Comparison of ENCODE assay signal across 8 cellular contexts in genomic region chr4:26238782-26239647, GRCh38.
DNase-seq lines count a peak whose midpoint lies in the region; ATAC-seq and TF ChIP-seq lines count a peak whose summit lies in the region.

No MANE protein-coding gene starts in this region.

- intact Hi-C loops in psoas muscle (cut with DNase I) = no loop called here
- intact Hi-C loops in activated naive CD4-positive, alpha-beta T cell treated with anti-CD3 and anti-CD28 coated beads for 36 hours (cut with micrococcal nuclease) = no loop called here
- intact Hi-C loops in CD4-positive, alpha-beta T cell (cut with DNase I, micrococcal nuclease) = no loop called here

- H3K4me1 Mint-ChIP-seq in activated naive CD8-positive, alpha-beta T cell treated with anti-CD3 and anti-CD28 coated beads for 36 hours = peaks cover 2% of the 10 kb centered on the region
- H3K4me1 Mint-ChIP-seq in activated naive CD4-positive, alpha-beta T cell treated with anti-CD3 and anti-CD28 coated beads for 36 hours (ENCODE audit: low read depth) = peaks cover 8% of the 10 kb centered on the region
- H3K4me1 Mint-ChIP-seq in CD4-positive, alpha-beta T cell (ENCODE audit: low read depth) = no peaks in the 10 kb centered on the region

- no peak overlapping the region for H3K27ac Mint-ChIP-seq in activated naive CD8-positive, alpha-beta T cell treated with anti-CD3 and anti-CD28 coated beads for 36 hours
- H3K27ac Mint-ChIP-seq in activated naive CD4-positive, alpha-beta T cell treated with anti-CD3 and anti-CD28 coated beads for 36 hours = no peak overlapping the region
- H3K27ac Mint-ChIP-seq in CD4-positive, alpha-beta T cell = no peak overlapping the region

- no peaks in the 10 kb centered on the region for H3K9me3 Mint-ChIP-seq in activated naive CD8-positive, alpha-beta T cell treated with anti-CD3 and anti-CD28 coated beads for 36 hours
- H3K9me3 Mint-ChIP-seq in activated naive CD4-positive, alpha-beta T cell treated with anti-CD3 and anti-CD28 coated beads for 36 hours = no peaks in the 10 kb centered on the region
- no peaks in the 10 kb centered on the region for H3K9me3 Mint-ChIP-seq in CD4-positive, alpha-beta T cell

- no peaks in the 10 kb centered on the region for H3K27me3 Mint-ChIP-seq in activated naive CD8-positive, alpha-beta T cell treated with anti-CD3 and anti-CD28 coated beads for 36 hours
- H3K27me3 Mint-ChIP-seq in activated naive CD4-positive, alpha-beta T cell treated with anti-CD3 and anti-CD28 coated beads for 36 hours (ENCODE audit: low read depth) = peaks cover 6% of the 10 kb centered on the region
- no peaks in the 10 kb centered on the region for H3K27me3 Mint-ChIP-seq in CD4-positive, alpha-beta T cell

- no peak for TF ChIP-seq CTCF in fibroblast of the aortic adventitia (IDR thresholded peaks at IDR 0.05; ENCODE audit: insufficient read depth, low read length)
- TF ChIP-seq CTCF in psoas muscle (IDR thresholded peaks at IDR 0.05) = no peak
- no peak for TF ChIP-seq CTCF in CD4-positive, alpha-beta T cell (IDR thresholded peaks at IDR 0.05)

- no peak overlapping the region for H3K4me3 Mint-ChIP-seq in activated naive CD8-positive, alpha-beta T cell treated with anti-CD3 and anti-CD28 coated beads for 36 hours
- H3K4me3 Mint-ChIP-seq in activated naive CD4-positive, alpha-beta T cell treated with anti-CD3 and anti-CD28 coated beads for 36 hours = no peak overlapping the region
- H3K4me3 Mint-ChIP-seq in CD4-positive, alpha-beta T cell = no peak overlapping the region

- WGBS in psoas muscle, 3 donors = 15 to 18% (median 17%) methylated on average over 12 of the region's 12 CpGs

- H3K4me3 ChIP-seq in fibroblast of the aortic adventitia (ENCODE audit: low read depth, low read length) (no peak overlapping the region), psoas muscle (peak overlapping the region; percentile 22)

- H3K9me3 ChIP-seq in psoas muscle = no peaks in the 10 kb centered on the region
- no peaks in the 10 kb centered on the region for H3K9me3 ChIP-seq in CD4-positive, alpha-beta T cell (ENCODE audit: control insufficient read depth, low read length)

- DNase-seq in GM04504 (ENCODE audit: low read depth) (peak; percentile 35), NCI-H774 (lab: John Stamatoyannopoulos, UW) (peak; percentile 65), fibroblast of the aortic adventitia (ENCODE audit: low read depth) (peak; percentile 42), psoas muscle (no peak), HK-2 (ENCODE audit: unreplicated experiment) (no peak)
- DNase-seq in activated naive CD8-positive, alpha-beta T cell treated with anti-CD3 and anti-CD28 coated beads for 36 hours = no peak
- no peak for DNase-seq in activated naive CD4-positive, alpha-beta T cell treated with anti-CD3 and anti-CD28 coated beads for 36 hours
- no peak for DNase-seq in CD4-positive, alpha-beta T cell

- ATAC-seq in psoas muscle = peak; percentile 17 to 71 (median 42)
- no peak for ATAC-seq in CD4-positive, alpha-beta T cell (ENCODE audit: poor library complexity)

- peaks cover 13% of the 10 kb centered on the region for H3K4me1 ChIP-seq in psoas muscle

- H3K36me3 Mint-ChIP-seq in activated naive CD8-positive, alpha-beta T cell treated with anti-CD3 and anti-CD28 coated beads for 36 hours = no peaks in the 10 kb centered on the region
- H3K36me3 Mint-ChIP-seq in activated naive CD4-positive, alpha-beta T cell treated with anti-CD3 and anti-CD28 coated beads for 36 hours (ENCODE audit: low read depth) = no peaks in the 10 kb centered on the region
- no peaks in the 10 kb centered on the region for H3K36me3 Mint-ChIP-seq in CD4-positive, alpha-beta T cell (ENCODE audit: low read depth)

- CTCF ChIA-PET in activated naive CD4-positive, alpha-beta T cell treated with anti-CD3 and anti-CD28 coated beads for 36 hours (lab: Charles Lee) = interaction anchor here (0.6 kb wide), 1 partner anchor 34 kb away, joined by 3 read pairs; no protein-coding TSS in a partner anchor
- CTCF ChIA-PET in CD4-positive, alpha-beta T cell (lab: Charles Lee) = no interaction called here

- H3K27me3 ChIP-seq in psoas muscle (ENCODE audit: insufficient read depth in 3 of 3, low read length in 2 of 3) = no peaks in the 10 kb centered on the region
- H3K27me3 ChIP-seq in CD4-positive, alpha-beta T cell (ENCODE audit: control insufficient read depth, insufficient read depth, low read length) = no peaks in the 10 kb centered on the region

- H3K27ac ChIP-seq in psoas muscle = peak overlapping the region; percentile 46
- H3K27ac ChIP-seq in CD4-positive, alpha-beta T cell (ENCODE audit: low read depth, low read length) = no peak overlapping the region

- POLR2A ChIA-PET in CD4-positive, alpha-beta T cell (lab: Charles Lee) = no interaction called here

- no peaks in the 10 kb centered on the region for H3K36me3 ChIP-seq in psoas muscle (ENCODE audit: insufficient read depth in 1 of 2, low read depth in 1 of 2)

Comparison
In these comparisons a context has a peak if more than half of its experiments do, and no peak if none do; other contexts are left out.
1. DNase-seq: peak in GM04504 (single experiment), NCI-H774 (single experiment) and fibroblast of the aortic adventitia (single experiment); none in psoas muscle (0 of 2), activated naive CD8-positive, alpha-beta T cell treated with anti-CD3 and anti-CD28 coated beads for 36 hours (single experiment), activated naive CD4-positive, alpha-beta T cell treated with anti-CD3 and anti-CD28 coated beads for 36 hours (single experiment), HK-2 (single experiment) and CD4-positive, alpha-beta T cell (0 of 10).